ENCODE assay signal across 19 cellular contexts in genomic region chr9:36268007-36268427, GRCh38. TPM values are rescaled to one million over a fixed set of nuclear protein-coding genes. Genes with fewer than 3 reads are reported as not detected.
DNase-seq lines count a peak whose midpoint lies in the region; ATAC-seq, FAIRE-seq and TF ChIP-seq lines count a peak whose summit lies in the region.
"Had no signal": no experiment of that assay in that cellular context is flagged by ENCODE, and none has a peak within 500 bp of the region (broad histone marks: within the 10 kb centered on the region; RNA-seq: fewer than 3 reads in every experiment).

No MANE protein-coding gene starts in this region.

- no peaks in the 10 kb centered on the region for H3K36me3 ChIP-seq in IMR-90 (ENCODE audit: control insufficient read depth, insufficient read depth, low read length)
- H3K36me3 ChIP-seq: esophagus squamous epithelium, right atrium auricular region, transverse colon had no signal

- no peak for TF ChIP-seq RAD21 in IMR-90 (IDR thresholded peaks at IDR 0.05; ENCODE audit: low read length)

- no peak overlapping the region for H3K18ac ChIP-seq in IMR-90 (ENCODE audit: low read depth, low read length)

- DNase-seq in AG09309 (ENCODE audit: low read depth) (peak; percentile 32), IMR-90 (peak; percentile 71), astrocyte of the spinal cord (ENCODE audit: low read depth, low spot score) (peak; percentile 12), glomerular visceral epithelial cell (ENCODE audit: extremely low spot score) (peak; percentile 38), H54 (ENCODE audit: insufficient read length, low spot score) (no peak)
- no peak for DNase-seq in effector CD8-positive, alpha-beta T cell (lab: John Stamatoyannopoulos, UW)
- DNase-seq: activated CD4-positive, alpha-beta memory T cell treated with anti-CD3 and anti-CD28 coated beads for 36 hours; amygdala; esophagus squamous epithelium; NCI-H1417 treated with DMSO at 0.1 percent for 48 hours; NCI-H446; stimulated activated CD4-positive, alpha-beta T cell treated with anti-CD3 and anti-CD28 coated beads, Interleukin-4, amount 100 ng/mL, for 4 hours; transverse colon had no signal

- H4K91ac ChIP-seq in IMR-90 (ENCODE audit: insufficient read depth, low read depth, low read length) = no peak overlapping the region

- no peak overlapping the region for H3K4me2 ChIP-seq in IMR-90 (ENCODE audit: low read depth, low read length)

- no peak overlapping the region for H2AK9ac ChIP-seq in IMR-90 (replicated peaks; ENCODE audit: low read depth, low read length, poor library complexity)

- H3K9ac ChIP-seq in IMR-90 (ENCODE audit: low read depth, low read length) = no peak overlapping the region

- POLR2A ChIA-PET in IMR-90 (lab: Charles Lee; ENCODE audit: unreplicated experiment) = interaction anchor here (0.7 kb wide), 1 partner anchor 9 kb away, joined by 4 read pairs; no protein-coding TSS in a partner anchor

- no peak overlapping the region for H3K4ac ChIP-seq in IMR-90 (ENCODE audit: low read depth, low read length)

- ATAC-seq in IMR-90 (ENCODE audit: low read depth) (peak; percentile 51; the same call in 1 of the 2 replicates), HG03571 (IDR thresholded peaks at IDR 0.05; ENCODE audit: unreplicated experiment) (no peak), GM19324 (IDR thresholded peaks at IDR 0.05; ENCODE audit: low FRiP score, unreplicated experiment) (no peak)

- dilution Hi-C loops in IMR-90 (cut with HindIII; ENCODE audit: low sequenced_read_pairs, unreplicated experiment) = no loop called here

- no peak overlapping the region for H3K4me3 ChIP-seq in AG09309 (ENCODE audit: control insufficient read depth, low read depth, low read length)
- no peak overlapping the region for H3K4me3 ChIP-seq in IMR-90 (ENCODE audit: insufficient read depth, low read depth, low read length)
- no peak overlapping the region for H3K4me3 ChIP-seq in astrocyte of the spinal cord (ENCODE audit: low read depth, low read length)
- H3K4me3 ChIP-seq: coronary artery, esophagus squamous epithelium, lung, right atrium auricular region, transverse colon had no signal

- TF ChIP-seq POLR2A in IMR-90 (IDR thresholded peaks at IDR 0.05; ENCODE audit: low read depth, low read length) = no peak
- no peak for TF ChIP-seq POLR2A in H54 (IDR thresholded peaks at IDR 0.05; ENCODE audit: low read depth, low read length)

- intact Hi-C loops in IMR-90 (cut with micrococcal nuclease) = no loop called here

- in situ Hi-C loops in IMR-90 (cut with MboI; ENCODE audit: low sequenced_read_pairs) (no loop called here), astrocyte of the spinal cord (cut with HindIII; ENCODE audit: low sequenced_read_pairs) (no loop called here)

- no peak overlapping the region for H3K27ac ChIP-seq in IMR-90 (ENCODE audit: insufficient read depth, low read length)
- H3K27ac ChIP-seq: coronary artery, right atrium auricular region had no signal

- H3K23ac ChIP-seq in IMR-90 (ENCODE audit: low read depth, low read length) = no peak overlapping the region

- no peak overlapping the region for H3K14ac ChIP-seq in IMR-90 (replicated peaks; ENCODE audit: low read depth, low read length)

- H3K9me3 ChIP-seq in IMR-90 (ENCODE audit: control insufficient read depth, insufficient read depth, low read length) = no peaks in the 10 kb centered on the region
- H3K9me3 ChIP-seq: esophagus squamous epithelium, right atrium auricular region, transverse colon had no signal

- no peak overlapping the region for H4K5ac ChIP-seq in IMR-90 (ENCODE audit: low read depth, low read length)

- no peak overlapping the region for H2AFZ ChIP-seq in IMR-90 (replicated peaks; ENCODE audit: low read length, poor library complexity)

- no peak overlapping the region for H2BK5ac ChIP-seq in IMR-90 (ENCODE audit: low read depth, low read length, poor library complexity, severe bottlenecking)

- H3K27me3 ChIP-seq in IMR-90 (ENCODE audit: control insufficient read depth, insufficient read depth, low read length) = no peaks in the 10 kb centered on the region
- H3K27me3 ChIP-seq: esophagus squamous epithelium, right atrium auricular region, transverse colon had no signal

- H3K56ac ChIP-seq in IMR-90 (ENCODE audit: extremely low read depth, insufficient read depth, low read length) = no peak overlapping the region

- no peak for FAIRE-seq in H54 (lab: Jason Lieb, UNC)
- FAIRE-seq: D721Med had no signal

- H4K20me1 ChIP-seq in IMR-90 (ENCODE audit: insufficient read depth, low read length) = no peaks in the 10 kb centered on the region

- no peak overlapping the region for H2AK5ac ChIP-seq in IMR-90 (ENCODE audit: low read depth, low read length)

- H2BK20ac ChIP-seq in IMR-90 (ENCODE audit: low read depth, low read length) = no peak overlapping the region

- no TSS peak for BruUV-seq in IMR-90 (replicated peaks; lab: Mats Ljungman, UMichigan)

- no peaks in the 10 kb centered on the region for H3K79me1 ChIP-seq in IMR-90 (ENCODE audit: low read depth in 1 of 2, low read length in 2 of 2)

- H3K9me1 ChIP-seq in IMR-90 (ENCODE audit: insufficient read depth, low read length) = 0 out of 2 replicates have a peak, but pooled peaks cover 2% of the 10 kb centered on the region

- H2BK120ac ChIP-seq in IMR-90 (ENCODE audit: low read depth, low read length) = no peak overlapping the region

- H4K8ac ChIP-seq in IMR-90 (ENCODE audit: low read depth in 2 of 2, low read length in 2 of 2) = no peak overlapping the region

- TF ChIP-seq CTCF in AG09309 (IDR thresholded peaks at IDR 0.05; ENCODE audit: control insufficient read depth, insufficient read depth, low read depth, low read length, missing control alignments) (no peak), IMR-90 (conservative IDR thresholded peaks at IDR 0.05; ENCODE audit: low read depth, low read length) (no peak), astrocyte of the spinal cord (IDR thresholded peaks at IDR 0.05; ENCODE audit: low read depth, low read length) (no peak)

- WGBS in IMR-90 (ENCODE audit: extremely low coverage in 2 of 2, insufficient read length in 1 of 2), 2 experiments = no CpG with 5 or more reads among the region's 3 CpGs

- CTCF ChIA-PET in IMR-90 (lab: Yijun Ruan, JAX) = no interaction called here

- no peak overlapping the region for H2BK15ac ChIP-seq in IMR-90 (ENCODE audit: low read depth, low read length)

- H3K4me1 ChIP-seq in IMR-90 (ENCODE audit: control insufficient read depth, insufficient read depth, low read length) = no peaks in the 10 kb centered on the region
- H3K4me1 ChIP-seq: esophagus squamous epithelium, right atrium auricular region had no signal

TF ChIP-seq in IMR-90, 13 proteins besides CTCF, POLR2A, EP300 and RAD21:
- TF ChIP-seq CEBPB (IDR thresholded peaks at IDR 0.05; ENCODE audit: low read depth, low read length) (peak; percentile 62), MAZ (IDR thresholded peaks at IDR 0.05; ENCODE audit: borderline replicate concordance, low read depth, low read length) (no peak), FOS (IDR thresholded peaks at IDR 0.05; ENCODE audit: low read depth, low read length) (peak; percentile 60; the same call in 1 of the 2 replicates), NFE2L2 (IDR thresholded peaks at IDR 0.05; ENCODE audit: low read depth, low read length) (0 out of 2 replicates have a peak, but pooled peaks have one; percentile 31), MAFK (IDR thresholded peaks at IDR 0.05; ENCODE audit: low read depth, low read length) (no peak)

RNA-seq across cellular contexts. Expression of gene GNE, which starts 9.8 kb away (rescaled TPM):
- total RNA-seq in IMR-90 (2012; rRNA removed) = 28.3 and 34.1 TPM in 2 replicates
- polyA plus RNA-seq in IMR-90 (2012; rRNA removed) = 9.8 and 11.7 TPM in 2 replicates
- 5.4 and 6.5 TPM in 2 replicates for polyA plus RNA-seq in IMR-90 (2012; cell fraction: cytosol; rRNA removed)
- polyA plus RNA-seq in IMR-90 (2012; cell fraction: nucleus; rRNA removed; ENCODE audit: low replicate concordance) = 3.6 and 8.7 TPM in 2 replicates

Comparison
In these comparisons a context has a peak if more than half of its experiments do, and no peak if none do; other contexts are left out.
1. DNase-seq: peak in AG09309 (single experiment), IMR-90 (single experiment), astrocyte of the spinal cord (single experiment) and glomerular visceral epithelial cell (single experiment); none in H54 (single experiment) and effector CD8-positive, alpha-beta T cell (single experiment).